22 cellular contexts compared by ENCODE assay signal in genomic region chr1:79469121-79469520, GRCh38.
DNase-seq lines count a peak whose midpoint lies in the region; ATAC-seq, FAIRE-seq and TF ChIP-seq lines count a peak whose summit lies in the region.
"Had no signal": no experiment of that assay in that cellular context is flagged by ENCODE, and none has a peak within 500 bp of the region (broad histone marks: within the 10 kb centered on the region; RNA-seq: fewer than 3 reads in every experiment).

No MANE protein-coding gene starts in this region.

- no peaks in the 10 kb centered on the region for H3K36me3 ChIP-seq in OCI-LY7 (ENCODE audit: insufficient read depth, low read length)
- no peaks in the 10 kb centered on the region for H3K36me3 ChIP-seq in GM12878 (ENCODE audit: control insufficient read depth in 2 of 2, insufficient read depth in 2 of 2, low read length in 1 of 2)
- H3K36me3 ChIP-seq: BE2C, SJCRH30 had no signal

- H3K79me2 ChIP-seq in OCI-LY7 (ENCODE audit: insufficient read depth, low read depth, low read length) (no peaks in the 10 kb centered on the region), GM12878 (ENCODE audit: control insufficient read depth, insufficient read depth, low read length) (no peaks in the 10 kb centered on the region)

- no peaks in the 10 kb centered on the region for H4K20me1 ChIP-seq in OCI-LY7 (ENCODE audit: insufficient read depth, low read length)
- H4K20me1 ChIP-seq in GM12878 (ENCODE audit: control insufficient read depth, insufficient read depth) = no peaks in the 10 kb centered on the region

- BruUV-seq in OCI-LY7 (replicated peaks; lab: Mats Ljungman, UMichigan) (no TSS peak), GM12878 (replicated peaks; lab: Mats Ljungman, UMichigan) (no TSS peak)

- CTCF ChIA-PET in OCI-LY7 (lab: Charles Lee; ENCODE audit: unreplicated experiment) (no interaction called here), GM12878 (lab: Yijun Ruan, JAX) (interaction anchor here (0.6 kb wide), 1 partner anchor 1928 kb away, joined by 3 read pairs; no protein-coding TSS in a partner anchor)

- no peaks in the 10 kb centered on the region for H3K9me2 ChIP-seq in OCI-LY7 (ENCODE audit: insufficient read depth, low read length)

- TF ChIP-seq CTCF in OCI-LY7 (conservative IDR thresholded peaks at IDR 0.05; ENCODE audit: low read length) (no peak), GM12878 (IDR thresholded peaks at IDR 0.05 in 2 of 3, conservative IDR thresholded peaks at IDR 0.05 in 1 of 3; ENCODE audit: control insufficient read depth in 2 of 3, extremely low read depth in 1 of 3, insufficient read depth in 1 of 3, low read depth in 3 of 3, low read length in 3 of 3) (no peak)

- H3K27me3 Mint-ChIP-seq in IgD-negative memory B cell = no peaks in the 10 kb centered on the region
- H3K27me3 Mint-ChIP-seq in natural killer cell treated with Interleukin-12 subunit alpha and Interleukin-12 subunit beta and Interleukin-15 and Interleukin-18, amount 100 ng/mL, for 72 hours = no peaks in the 10 kb centered on the region
- H3K27me3 Mint-ChIP-seq: CD8-positive, alpha-beta memory T cell had no signal

- H3K27me3 ChIP-seq in GM12878 (replicated peaks in 1 of 2; ENCODE audit: control insufficient read depth in 2 of 2, insufficient read depth in 2 of 2, low read length in 1 of 2) = no peaks in the 10 kb centered on the region
- H3K27me3 ChIP-seq: BE2C, SJCRH30 had no signal

- peaks cover 0 to 3% (median 1%) of the 10 kb centered on the region in 3 donors for H3K9me3 Mint-ChIP-seq in IgD-negative memory B cell
- H3K9me3 Mint-ChIP-seq in natural killer cell treated with Interleukin-12 subunit alpha and Interleukin-12 subunit beta and Interleukin-15 and Interleukin-18, amount 100 ng/mL, for 72 hours = peaks cover 29% of the 10 kb centered on the region

- no peak overlapping the region for H3K27ac ChIP-seq in OCI-LY7 (ENCODE audit: low read depth, low read length, poor library complexity, severe bottlenecking)
- H3K27ac ChIP-seq in GM12878 (ENCODE audit: control insufficient read depth, insufficient read depth) = peak overlapping the region; percentile 29; the same call in 1 of the 2 replicates
- H3K27ac ChIP-seq: SJCRH30 had no signal

- ATAC-seq in GM19351 (IDR thresholded peaks at IDR 0.05; ENCODE audit: unreplicated experiment) (peak; percentile 22), GM12878 (peak; percentile 34), HG03159 (IDR thresholded peaks at IDR 0.05; ENCODE audit: unreplicated experiment) (no peak)
- ATAC-seq in natural killer cell treated with Interleukin-12 subunit alpha and Interleukin-12 subunit beta and Interleukin-15 and Interleukin-18, amount 100 ng/mL, for 72 hours = no peak
- ATAC-seq: GM23338 had no signal

- H3K4me1 ChIP-seq in OCI-LY7 (ENCODE audit: insufficient read depth, low read length, poor library complexity, severe bottlenecking) = peaks cover 14% of the 10 kb centered on the region
- H3K4me1 ChIP-seq in GM12878 (ENCODE audit: control insufficient read depth, insufficient read depth, low read length) = peaks cover 31% of the 10 kb centered on the region
- H3K4me1 ChIP-seq: BE2C, SJCRH30 had no signal

- DNase-seq in OCI-LY7 (ENCODE audit: low spot score) = no peak
- no peak for DNase-seq in GM12878 (ENCODE audit: low read depth, low spot score)
- DNase-seq in natural killer cell treated with Interleukin-12 subunit alpha and Interleukin-12 subunit beta and Interleukin-15 and Interleukin-18, amount 100 ng/mL, for 72 hours (ENCODE audit: low spot score) = no peak
- DNase-seq in GF-D8 (lab: John Stamatoyannopoulos, UW) = no peak
- DNase-seq in NCI-H2029 (lab: John Stamatoyannopoulos, UW) = no peak
- DNase-seq: BE2C; CD8-positive, alpha-beta memory T cell; DMS 273 treated with DMSO at 0.1 percent for 48 hours; DND-41; H9; Karpas-422; NCI-H1105 treated with DMSO at 0.1 percent for 48 hours; NCI-H146; NCI-H2029 treated with DMSO at 0.1 percent for 48 hours; NCI-H446 treated with DMSO at 0.1 percent for 48 hours; NCI-H526 treated with DMSO at 0.1 percent for 48 hours; SJCRH30 had no signal

- SMC1A ChIA-PET in GM12878 (lab: Charles Lee; ENCODE audit: uncharacterized antibody, unreplicated experiment) = no interaction called here

- H3K9me3 ChIP-seq in OCI-LY7 (ENCODE audit: low read length) (no peaks in the 10 kb centered on the region), GM12878 (replicated peaks; ENCODE audit: control insufficient read depth, insufficient read depth, low read length) (peaks cover 2% of the 10 kb centered on the region; the same call in 2 of the 3 replicates)
- H3K9me3 ChIP-seq: BE2C, SJCRH30 had no signal

- peak overlapping the region; percentile 27 to 82 (median 58) for H3K4me3 Mint-ChIP-seq in IgD-negative memory B cell
- no peak overlapping the region for H3K4me3 Mint-ChIP-seq in natural killer cell treated with Interleukin-12 subunit alpha and Interleukin-12 subunit beta and Interleukin-15 and Interleukin-18, amount 100 ng/mL, for 72 hours
- H3K4me3 Mint-ChIP-seq: CD14-positive monocyte; CD8-positive, alpha-beta memory T cell; GM23338; H9 had no signal

- POLR2A ChIA-PET in OCI-LY7 (lab: Charles Lee) (interaction anchor here (0.7 to 1.5 kb wide), 4 partner anchors 16 to 240 kb away, joined by 3 to 7 read pairs (median 3); no protein-coding TSS in a partner anchor), GM12878 (lab: Charles Lee) (no interaction called here)

- peaks cover 3 to 5% (median 3%) of the 10 kb centered on the region in 3 donors for H3K4me1 Mint-ChIP-seq in IgD-negative memory B cell
- H3K4me1 Mint-ChIP-seq in natural killer cell treated with Interleukin-12 subunit alpha and Interleukin-12 subunit beta and Interleukin-15 and Interleukin-18, amount 100 ng/mL, for 72 hours (ENCODE audit: low read depth in 2 of 2) = no peaks in the 10 kb centered on the region
- H3K4me1 Mint-ChIP-seq: CD14-positive monocyte; CD8-positive, alpha-beta memory T cell; GM23338; H9 had no signal

- RAD21 ChIA-PET in GM12878 (lab: Charles Lee; ENCODE audit: unreplicated experiment) = no interaction called here

- no peak for TF ChIP-seq RAD21 in GM12878 (IDR thresholded peaks at IDR 0.05; ENCODE audit: insufficient read depth, low read depth, low read length)

- H3K4me2 ChIP-seq in OCI-LY7 (ENCODE audit: low read length) (peak overlapping the region; percentile 48), GM12878 (ENCODE audit: control insufficient read depth, insufficient read depth) (peak overlapping the region; percentile 51)
- H3K4me2 ChIP-seq: GM23338 had no signal

- intact Hi-C loops in OCI-LY7 (cut with micrococcal nuclease; ENCODE audit: unreplicated experiment) = no loop called here
- intact Hi-C loops in GM12878 (cut with micrococcal nuclease; ENCODE audit: unreplicated experiment) = loop anchor here (10.0 kb wide), 1 partner anchor 424 kb away; no protein-coding TSS in a partner anchor

- no peaks in the 10 kb centered on the region for H3K36me3 Mint-ChIP-seq in IgD-negative memory B cell
- peaks cover 12% of the 10 kb centered on the region for H3K36me3 Mint-ChIP-seq in natural killer cell treated with Interleukin-12 subunit alpha and Interleukin-12 subunit beta and Interleukin-15 and Interleukin-18, amount 100 ng/mL, for 72 hours
- H3K36me3 Mint-ChIP-seq: CD14-positive monocyte; CD8-positive, alpha-beta memory T cell had no signal

- H2AFZ ChIP-seq in OCI-LY7 (ENCODE audit: low read length) (no peak overlapping the region), GM12878 (ENCODE audit: control insufficient read depth, low read depth, low read length) (no peak overlapping the region)

- in situ Hi-C loops in GM12878 (cut with MboI) = no loop called here

- TF ChIP-seq POLR2A in GM12878 (IDR thresholded peaks at IDR 0.05; ENCODE audit: low read depth, low read length) = no peak

- H3K27ac Mint-ChIP-seq in IgD-negative memory B cell = no peak overlapping the region
- no peak overlapping the region for H3K27ac Mint-ChIP-seq in natural killer cell treated with Interleukin-12 subunit alpha and Interleukin-12 subunit beta and Interleukin-15 and Interleukin-18, amount 100 ng/mL, for 72 hours
- H3K27ac Mint-ChIP-seq: CD14-positive monocyte; CD8-positive, alpha-beta memory T cell; GM23338; H9 had no signal

- TF ChIP-seq EP300 in GM12878 (IDR thresholded peaks at IDR 0.05; ENCODE audit: borderline replicate concordance in 1 of 2, control insufficient read depth in 1 of 2, low read depth in 2 of 2, low read length in 2 of 2) = no peak

- no peak overlapping the region; the same call in 1 of the 2 replicates for H3K9ac ChIP-seq in GM12878 (ENCODE audit: control insufficient read depth, insufficient read depth, low read length)

- H3K4me3 ChIP-seq in OCI-LY7 (ENCODE audit: low read depth, low read length, poor library complexity, severe bottlenecking) (no peak overlapping the region), GM12878 (peak overlapping the region; percentile 10; the same call in 1 of the 2 replicates)
- H3K4me3 ChIP-seq: GM23338, SJCRH30 had no signal

- no peak for FAIRE-seq in GM12878 (lab: Jason Lieb, UNC)

TF ChIP-seq in GM12878, 131 proteins besides CTCF, POLR2A, EP300 and RAD21:
- 0 out of 2 replicates have a peak, but pooled peaks have one; percentile 11 for TF ChIP-seq NFIC (IDR thresholded peaks at IDR 0.05; ENCODE audit: low read depth, low read length)
- no peak for TF ChIP-seq NBN (IDR thresholded peaks at IDR 0.05)
- 0 out of 2 replicates have a peak, but pooled peaks have one; percentile 8 for TF ChIP-seq FOXM1 (IDR thresholded peaks at IDR 0.05; ENCODE audit: low read depth, low read length)

Comparison
In these comparisons a context has a peak if more than half of its experiments do, and no peak if none do; other contexts are left out.
1. ATAC-seq: peak in GM19351 (single experiment) and GM12878 (single experiment); none in natural killer cell treated with Interleukin-12 subunit alpha and Interleukin-12 subunit beta and Interleukin-15 and Interleukin-18, amount 100 ng/mL, for 72 hours (0 of 2) and HG03159 (single experiment).